Comparison of ENCODE assay signal across 8 cellular contexts in the genomic region with DNA sequence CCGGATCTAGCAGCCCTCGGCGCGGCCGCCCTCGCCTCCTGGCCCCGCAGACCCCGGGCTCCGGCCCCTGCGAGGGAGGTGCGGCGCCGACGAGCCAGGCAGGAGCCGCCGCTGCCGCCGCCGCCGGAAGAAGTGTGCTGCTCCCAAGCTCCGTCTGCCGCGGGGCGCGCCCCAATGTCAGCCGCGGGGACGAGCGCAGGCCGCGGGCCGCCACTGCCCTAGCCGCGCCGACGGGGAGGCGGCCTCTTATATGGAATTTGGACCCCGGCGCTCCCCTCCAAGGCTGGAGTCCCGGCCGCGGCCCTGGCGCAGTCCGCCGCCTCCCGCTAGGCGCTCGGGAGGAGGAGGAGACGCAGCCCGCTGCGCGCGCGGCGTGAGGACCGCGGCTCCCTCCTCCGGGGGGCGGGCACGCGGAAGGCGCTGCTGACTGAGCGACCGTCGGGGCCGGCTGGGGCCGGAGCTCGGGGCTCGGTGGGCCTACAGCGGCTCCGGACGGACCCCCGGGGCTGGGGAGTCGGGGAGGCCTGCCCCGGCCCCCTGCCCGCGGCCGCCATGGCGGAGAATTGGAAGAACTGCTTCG. TPM values are rescaled to one million over a fixed set of nuclear protein-coding genes. Genes with fewer than 3 reads are reported as not detected.
DNase-seq lines count a peak whose midpoint lies in the region; ATAC-seq and TF ChIP-seq lines count a peak whose summit lies in the region.

A gene with protein sequence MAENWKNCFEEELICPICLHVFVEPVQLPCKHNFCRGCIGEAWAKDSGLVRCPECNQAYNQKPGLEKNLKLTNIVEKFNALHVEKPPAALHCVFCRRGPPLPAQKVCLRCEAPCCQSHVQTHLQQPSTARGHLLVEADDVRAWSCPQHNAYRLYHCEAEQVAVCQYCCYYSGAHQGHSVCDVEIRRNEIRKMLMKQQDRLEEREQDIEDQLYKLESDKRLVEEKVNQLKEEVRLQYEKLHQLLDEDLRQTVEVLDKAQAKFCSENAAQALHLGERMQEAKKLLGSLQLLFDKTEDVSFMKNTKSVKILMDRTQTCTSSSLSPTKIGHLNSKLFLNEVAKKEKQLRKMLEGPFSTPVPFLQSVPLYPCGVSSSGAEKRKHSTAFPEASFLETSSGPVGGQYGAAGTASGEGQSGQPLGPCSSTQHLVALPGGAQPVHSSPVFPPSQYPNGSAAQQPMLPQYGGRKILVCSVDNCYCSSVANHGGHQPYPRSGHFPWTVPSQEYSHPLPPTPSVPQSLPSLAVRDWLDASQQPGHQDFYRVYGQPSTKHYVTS (plus strand): TSS at position 414 of the 580 bp plus-strand sequence. CDS start 139 bp downstream, at position 553.

- peak within 1 kb of the TSS; percentile 74 for H3K4me3 ChIP-seq in AG04450 (ENCODE audit: low read depth, low read length)
- H3K4me3 ChIP-seq in GM23338: peak within 1 kb of the TSS; percentile 86
- H3K4me3 ChIP-seq in heart right ventricle: peak within 1 kb of the TSS; percentile 69 to 97 (median 90)
- peak within 1 kb of the TSS; percentile 86 for H3K4me3 ChIP-seq in rectal smooth muscle tissue (ENCODE audit: low read length)

- peaks cover 41% of the 10 kb centered on the region for H3K79me2 ChIP-seq in GM23338 (replicated peaks; ENCODE audit: insufficient read depth)

- no peak for TF ChIP-seq CTCF in AG04450 (IDR thresholded peaks at IDR 0.05; ENCODE audit: low read depth, low read length)
- no peak for TF ChIP-seq CTCF in GM23338 (conservative IDR thresholded peaks at IDR 0.05; ENCODE audit: low read depth in 2 of 2)
- no peak for TF ChIP-seq CTCF in heart right ventricle (IDR thresholded peaks at IDR 0.05)

- peak within 1 kb of the TSS; percentile 95 for H3K4me2 ChIP-seq in GM23338

- CTCF ChIA-PET in AG04450 (lab: Charles Lee): interaction anchor here (0.7 to 1.0 kb wide), 2 partner anchors 32 to 143 kb away, joined by 3 to 6 read pairs; no protein-coding TSS in a partner anchor

- no peak for DNase-seq in AG04450 (ENCODE audit: low read depth, low spot score)
- DNase-seq in GM23338 (ENCODE audit: low spot score): peak; percentile 67
- peak; percentile 66 for DNase-seq in activated naive CD8-positive, alpha-beta T cell treated with anti-CD3 and anti-CD28 coated beads, Interleukin-2, amount 50 U/mL, for 24 hours
- DNase-seq in heart right ventricle: peak in 1 of 2 donors; percentile 69
- no peak for DNase-seq in NCI-H774 (lab: John Stamatoyannopoulos, UW)

- POLR2A ChIA-PET in AG04450 (lab: Yijun Ruan, JAX): interaction anchor here (0.7 to 3.1 kb wide), 8 partner anchors 14 to 140 kb away, joined by 3 to 44 read pairs (median 5); a partner anchor contains a TSS

- H3K27ac ChIP-seq in AG04450 (ENCODE audit: low read depth, low read length): peak within 1 kb of the TSS; percentile 97
- H3K27ac ChIP-seq in GM23338 (ENCODE audit: low read depth): peak within 1 kb of the TSS; percentile 92
- H3K27ac ChIP-seq in heart right ventricle: peak within 1 kb of the TSS; percentile 95 to 100 (median 99)
- peak within 1 kb of the TSS; percentile 92 for H3K27ac ChIP-seq in rectal smooth muscle tissue (ENCODE audit: low read depth, low read length)

- no peaks in the 10 kb centered on the region; the same call in 1 of the 2 replicates for H3K9me3 ChIP-seq in AG04450 (ENCODE audit: control insufficient read depth, insufficient read depth, low read length)
- H3K9me3 ChIP-seq in heart right ventricle: no peaks in the 10 kb centered on the region

- ATAC-seq in GM23338 (peak; percentile 1; the same call in 2 of the 3 replicates), heart right ventricle (peak in 1 of 8 donors; percentile 1), HG02884 (IDR thresholded peaks at IDR 0.05; ENCODE audit: unreplicated experiment) (no peak)
- ATAC-seq in activated naive CD8-positive, alpha-beta T cell treated with anti-CD3 and anti-CD28 coated beads, Interleukin-2, amount 50 U/mL, for 24 hours: no peak

- H3K36me3 ChIP-seq in GM23338 (ENCODE audit: insufficient read depth) (no peaks in the 10 kb centered on the region), heart right ventricle (peaks cover 0 to 16% (median 0%) of the 10 kb centered on the region in 9 donors), rectal smooth muscle tissue (ENCODE audit: control insufficient read depth, insufficient read depth, low read length) (no peaks in the 10 kb centered on the region)

- H3K4me1 Mint-ChIP-seq in GM23338: peaks cover 33% of the 10 kb centered on the region
- H3K4me1 Mint-ChIP-seq in activated naive CD8-positive, alpha-beta T cell treated with anti-CD3 and anti-CD28 coated beads, Interleukin-2, amount 50 U/mL, for 24 hours: peaks cover 42% of the 10 kb centered on the region

- peak; percentile 38; the same call in 1 of the 2 replicates for TF ChIP-seq POLR2A in Raji (IDR thresholded peaks at IDR 0.05; ENCODE audit: insufficient read depth, low read depth, low read length)

- H2AFZ ChIP-seq in GM23338: peak within 1 kb of the TSS; percentile 47

- WGBS in heart right ventricle, 2 donors: 0 to 1% methylated on average over 65 to 80 of the region's 80 CpGs

- peaks cover 12% of the 10 kb centered on the region; the same call in 1 of the 2 replicates for H3F3A ChIP-seq in GM23338 (replicated peaks; ENCODE audit: low read depth)

- H3K9me3 Mint-ChIP-seq in GM23338: no peaks in the 10 kb centered on the region
- H3K9me3 Mint-ChIP-seq in activated naive CD8-positive, alpha-beta T cell treated with anti-CD3 and anti-CD28 coated beads, Interleukin-2, amount 50 U/mL, for 24 hours: no peaks in the 10 kb centered on the region

- peak within 1 kb of the TSS; percentile 95 for H3K4me3 Mint-ChIP-seq in GM23338
- peak within 1 kb of the TSS; percentile 96 for H3K4me3 Mint-ChIP-seq in activated naive CD8-positive, alpha-beta T cell treated with anti-CD3 and anti-CD28 coated beads, Interleukin-2, amount 50 U/mL, for 24 hours

- intact Hi-C loops in heart right ventricle (cut with DNase I): loop anchor here in 3 of 10 donors (2.0 to 10.0 kb wide), 5 partner anchors 47 to 142 kb away; a partner anchor contains a TSS

- H3K4me1 ChIP-seq in GM23338 (ENCODE audit: insufficient read depth) (peaks cover 18% of the 10 kb centered on the region), heart right ventricle (peaks cover 24 to 44% (median 33%) of the 10 kb centered on the region in 9 donors), rectal smooth muscle tissue (ENCODE audit: control insufficient read depth, insufficient read depth, low read length) (peaks cover 22% of the 10 kb centered on the region)

- H4K20me1 ChIP-seq in GM23338 (replicated peaks; ENCODE audit: insufficient read depth): peaks cover 13% of the 10 kb centered on the region; the same call in 1 of the 2 replicates

- no peaks in the 10 kb centered on the region for H3K9me2 ChIP-seq in GM23338 (ENCODE audit: insufficient read depth)

- peaks cover 25% of the 10 kb centered on the region for H3K27me3 Mint-ChIP-seq in GM23338 (ENCODE audit: insufficient read depth, low read depth, poor library complexity)
- H3K27me3 Mint-ChIP-seq in activated naive CD8-positive, alpha-beta T cell treated with anti-CD3 and anti-CD28 coated beads, Interleukin-2, amount 50 U/mL, for 24 hours: no peaks in the 10 kb centered on the region

- H3K36me3 Mint-ChIP-seq in GM23338 (ENCODE audit: low read depth): no peaks in the 10 kb centered on the region; the same call in 2 of the 3 replicates
- peaks cover 25% of the 10 kb centered on the region for H3K36me3 Mint-ChIP-seq in activated naive CD8-positive, alpha-beta T cell treated with anti-CD3 and anti-CD28 coated beads, Interleukin-2, amount 50 U/mL, for 24 hours (ENCODE audit: low read depth)

- H3K9ac ChIP-seq in rectal smooth muscle tissue (ENCODE audit: low read length): peak within 1 kb of the TSS; percentile 71

- no peaks in the 10 kb centered on the region for H3K27me3 ChIP-seq in AG04450 (ENCODE audit: control insufficient read depth, insufficient read depth, low read length)
- 0 out of 2 replicates have a peak, but pooled peaks cover 3% of the 10 kb centered on the region for H3K27me3 ChIP-seq in GM23338 (ENCODE audit: insufficient read depth)
- H3K27me3 ChIP-seq in heart right ventricle: no peaks in the 10 kb centered on the region
- H3K27me3 ChIP-seq in rectal smooth muscle tissue (ENCODE audit: control insufficient read depth, insufficient read depth, low read length): no peaks in the 10 kb centered on the region

- no peak within 1 kb of the TSS; the same call in 1 of the 2 replicates for H3K27ac Mint-ChIP-seq in GM23338
- peak within 1 kb of the TSS; percentile 98 for H3K27ac Mint-ChIP-seq in activated naive CD8-positive, alpha-beta T cell treated with anti-CD3 and anti-CD28 coated beads, Interleukin-2, amount 50 U/mL, for 24 hours

TF ChIP-seq in GM23338, 12 proteins besides CTCF, POLR2A, EP300 and RAD21 (continues in another document):
- TF ChIP-seq EZH2phosphoT487 (IDR thresholded peaks at IDR 0.05; ENCODE audit: unreplicated experiment) (no peak), CREB1 (CRISPR knock-in tag; IDR thresholded peaks at IDR 0.05; ENCODE audit: low read depth) (no peak), JUNB (IDR thresholded peaks at IDR 0.05; ENCODE audit: unreplicated experiment) (no peak), ZNF114 (CRISPR knock-in tag; IDR thresholded peaks at IDR 0.05) (no peak), EZH2 (IDR thresholded peaks at IDR 0.05; ENCODE audit: low read depth, unreplicated experiment) (no peak), ZNF331 (CRISPR knock-in tag; IDR thresholded peaks at IDR 0.05; ENCODE audit: low read depth) (no peak), STAT1 (IDR thresholded peaks at IDR 0.05; ENCODE audit: unreplicated experiment) (no peak)
- TF ChIP-seq, protein P1, sequence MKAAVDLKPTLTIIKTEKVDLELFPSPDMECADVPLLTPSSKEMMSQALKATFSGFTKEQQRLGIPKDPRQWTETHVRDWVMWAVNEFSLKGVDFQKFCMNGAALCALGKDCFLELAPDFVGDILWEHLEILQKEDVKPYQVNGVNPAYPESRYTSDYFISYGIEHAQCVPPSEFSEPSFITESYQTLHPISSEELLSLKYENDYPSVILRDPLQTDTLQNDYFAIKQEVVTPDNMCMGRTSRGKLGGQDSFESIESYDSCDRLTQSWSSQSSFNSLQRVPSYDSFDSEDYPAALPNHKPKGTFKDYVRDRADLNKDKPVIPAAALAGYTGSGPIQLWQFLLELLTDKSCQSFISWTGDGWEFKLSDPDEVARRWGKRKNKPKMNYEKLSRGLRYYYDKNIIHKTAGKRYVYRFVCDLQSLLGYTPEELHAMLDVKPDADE (IDR thresholded peaks at IDR 0.05): no peak

RNA-seq across cellular contexts. Expression of the gene that starts here (rescaled TPM):
- 66.8 and 80.9 TPM in 2 replicates for polyA plus RNA-seq in AG04450 (2011; rRNA removed)
- polyA minus RNA-seq in AG04450 (2011; rRNA and poly(A)+ RNA removed): 52.9 and 60.1 TPM in 2 replicates
- total RNA-seq in GM23338 (2014; rRNA removed; shearing (Covaris generic)): 33.4 and 36.7 TPM in 2 replicates
- 15.1 and 20.2 TPM in 2 replicates for polyA plus RNA-seq in GM23338 (2016; fragmentation: Nextera tagmentation; extraction: Ambion mirVana)
- total RNA-seq in heart right ventricle: 100 to 1,000 TPM in 4 of 10 donors, 10 to 100 TPM in 6; 82.6 to 147 (median 90.4) TPM
- 10 to 100 TPM; 27.9 to 67.0 TPM for polyA plus RNA-seq in heart right ventricle

Comparison
In these comparisons a context has a peak if more than half of its experiments do, and no peak if none do; other contexts are left out.
1. DNase-seq: peak in GM23338 (single experiment) and activated naive CD8-positive, alpha-beta T cell treated with anti-CD3 and anti-CD28 coated beads, Interleukin-2, amount 50 U/mL, for 24 hours (single experiment); none in AG04450 (single experiment) and NCI-H774 (single experiment).
2. Peak in every context shown above with its lines, with median percentiles within 50 percentile points of each other: H3K27ac ChIP-seq and H3K4me3 ChIP-seq.